Comparison of ENCODE assay signal across 8 cellular contexts in genomic region chr6:12060780-12061619, GRCh38. TPM values are rescaled to one million over a fixed set of nuclear protein-coding genes. Genes with fewer than 3 reads are reported as not detected.
A peak's percentile ranks its signal among the peaks of the same experiment; 100 is the strongest.
DNase-seq lines count a peak whose midpoint lies in the region; ATAC-seq and TF ChIP-seq lines count a peak whose summit lies in the region.

No MANE protein-coding gene starts in this region.

- TF ChIP-seq CTCF in Peyer's patch (IDR thresholded peaks at IDR 0.05) (no peak), left ventricle myocardium inferior (IDR thresholded peaks at IDR 0.05; ENCODE audit: borderline replicate concordance) (no peak), psoas muscle (IDR thresholded peaks at IDR 0.05) (no peak)

- ATAC-seq in GM18907 (IDR thresholded peaks at IDR 0.05; ENCODE audit: unreplicated experiment) (peak; percentile 67), HG03108 (IDR thresholded peaks at IDR 0.05; ENCODE audit: unreplicated experiment) (peak; percentile 71), psoas muscle (peak in 2 of 4 donors; percentile 26 to 28)

- WGBS in psoas muscle, 3 donors: 76 to 78% (median 76%) methylated on average over 15 of the region's 15 CpGs

- DNase-seq in Peyer's patch: peak; percentile 63 to 93 (median 90)
- peak in 3 of 4 experiments; percentile 10 to 34 (median 10) for DNase-seq in activated naive CD4-positive, alpha-beta T cell (lab: John Stamatoyannopoulos, UW)
- peak; percentile 41 for DNase-seq in left ventricle myocardium inferior
- DNase-seq in psoas muscle: peak; percentile 44 to 69
- no peak for DNase-seq in LoVo (ENCODE audit: low spot score)
- no peak for DNase-seq in AG08395 (ENCODE audit: low spot score)

- H3K27ac ChIP-seq in Peyer's patch (peak overlapping the region in 1 of 4 donors; percentile 44), left ventricle myocardium inferior (replicated peaks) (no peak overlapping the region), psoas muscle (no peak overlapping the region)

- no peaks in the 10 kb centered on the region for H3K9me3 ChIP-seq in Peyer's patch
- H3K9me3 ChIP-seq in left ventricle myocardium inferior (replicated peaks): no peaks in the 10 kb centered on the region
- no peaks in the 10 kb centered on the region for H3K9me3 ChIP-seq in psoas muscle

- intact Hi-C loops in left ventricle myocardium inferior (cut with micrococcal nuclease): no loop called here
- intact Hi-C loops in psoas muscle (cut with DNase I): no loop called here

- H3K27me3 ChIP-seq in Peyer's patch (no peaks in the 10 kb centered on the region), left ventricle myocardium inferior (ENCODE audit: low read depth) (no peaks in the 10 kb centered on the region), psoas muscle (ENCODE audit: insufficient read depth in 3 of 3, low read length in 2 of 3) (no peaks in the 10 kb centered on the region)

- peak in 1 of 2 donors; percentile 18 for TF ChIP-seq POLR2A in Peyer's patch (IDR thresholded peaks at IDR 0.05)

- peaks cover 0 to 3% (median 0%) of the 10 kb centered on the region in 4 donors for H3K4me1 ChIP-seq in Peyer's patch
- H3K4me1 ChIP-seq in left ventricle myocardium inferior: peaks cover 35% of the 10 kb centered on the region
- peaks cover 11% of the 10 kb centered on the region for H3K4me1 ChIP-seq in psoas muscle

- no peaks in the 10 kb centered on the region for H3K36me3 ChIP-seq in Peyer's patch
- no peaks in the 10 kb centered on the region for H3K36me3 ChIP-seq in left ventricle myocardium inferior
- H3K36me3 ChIP-seq in psoas muscle (ENCODE audit: insufficient read depth in 1 of 2, low read depth in 1 of 2): no peaks in the 10 kb centered on the region

- H3K4me3 ChIP-seq in Peyer's patch (peak overlapping the region; percentile 7 to 36 (median 18)), left ventricle myocardium inferior (no peak overlapping the region), psoas muscle (no peak overlapping the region)

RNA-seq across cellular contexts. Expression of gene HIVEP1, which starts 48.9 kb away (rescaled TPM):
- total RNA-seq in Peyer's patch (10 to 100 TPM; 26.8 to 69.3 (median 38.8) TPM), left ventricle myocardium inferior (13.7 TPM), psoas muscle (10 to 100 TPM in 2 of 4 donors, 1 to 10 TPM in 2; 6.7 to 13.1 (median 9.0) TPM)
- 1 to 10 TPM; 4.0 to 6.3 (median 4.7) TPM for polyA plus RNA-seq in psoas muscle

Comparison
In these comparisons a context has a peak if more than half of its experiments do, and no peak if none do; other contexts are left out.
1. DNase-seq: peak in Peyer's patch (3 of 3), activated naive CD4-positive, alpha-beta T cell (3 of 4), left ventricle myocardium inferior (single experiment) and psoas muscle (2 of 2); none in LoVo (single experiment) and AG08395 (single experiment).
2. H3K4me3 ChIP-seq: peak in Peyer's patch (4 of 4); none in left ventricle myocardium inferior (single experiment) and psoas muscle (single experiment).